8 cellular contexts compared by ENCODE assay signal in genomic region chr10:67790534-67791408, GRCh38.
DNase-seq lines count a peak whose midpoint lies in the region; ATAC-seq and TF ChIP-seq lines count a peak whose summit lies in the region.

No MANE protein-coding gene starts in this region.

- CTCF ChIA-PET in HEK293 (lab: Yijun Ruan, JAX) = interaction anchor here (0.7 to 1.2 kb wide), 4 partner anchors 10 to 416 kb away, joined by 3 to 5 read pairs (median 3); no protein-coding TSS in a partner anchor

- no peaks in the 10 kb centered on the region for H3K9me3 ChIP-seq in HEK293 (ENCODE audit: control insufficient read depth, insufficient read depth, low read depth, low read length)

- ATAC-seq in HG02588 (IDR thresholded peaks at IDR 0.05; ENCODE audit: unreplicated experiment) = no peak

- H3K4me1 ChIP-seq in HEK293 (ENCODE audit: control insufficient read depth, insufficient read depth, low read length) = no peaks in the 10 kb centered on the region

- H3K36me3 ChIP-seq in HEK293 (ENCODE audit: control insufficient read depth in 2 of 2, insufficient read depth in 1 of 2, low read length in 2 of 2) = no peaks in the 10 kb centered on the region

- DNase-seq in EH (ENCODE audit: low read depth) (peak; percentile 34), SIG-M5 (lab: John Stamatoyannopoulos, UW) (peak; percentile 14), fibroblast of mammary gland (ENCODE audit: low read depth) (peak; percentile 38), iPS-NIHi11 (ENCODE audit: low spot score) (no peak), HPDE6-E6E7 (ENCODE audit: extremely low spot score) (no peak), T-helper 9 cell (no peak)

- POLR2A ChIA-PET in HEK293 (lab: Yijun Ruan, JAX) = no interaction called here

- H3K27ac ChIP-seq in HEK293 (ENCODE audit: extremely low read depth, low read depth, low read length) = no peak overlapping the region

- TF ChIP-seq CTCF in HEK293 (tag by site-specific recombination; IDR thresholded peaks at IDR 0.05) = no peak
- no peak for TF ChIP-seq CTCF in fibroblast of mammary gland (conservative IDR thresholded peaks at IDR 0.05; ENCODE audit: control insufficient read depth, insufficient read depth, low read depth, low read length)

- H3K4me3 ChIP-seq in HEK293 (ENCODE audit: low read depth, low read length) (no peak overlapping the region), fibroblast of mammary gland (ENCODE audit: control insufficient read depth, low read depth, low read length) (no peak overlapping the region)

TF ChIP-seq in HEK293, 187 proteins besides CTCF, POLR2A, EP300 and RAD21 (continues in another document):
- no peak for TF ChIP-seq ZXDB (tag by site-specific recombination; IDR thresholded peaks at IDR 0.05)
- TF ChIP-seq ZNF24 (tag by site-specific recombination; IDR thresholded peaks at IDR 0.05) = peak; percentile 82; the same call in 1 of the 2 replicates
- TF ChIP-seq PATZ1 (tag by site-specific recombination; IDR thresholded peaks at IDR 0.05) = 0 out of 2 replicates have a peak, but pooled peaks have one; percentile 39
- no peak for TF ChIP-seq ZNF768 (tag by site-specific recombination; IDR thresholded peaks at IDR 0.05)
- peak; percentile 60 for TF ChIP-seq ZIC2 (tag by site-specific recombination; IDR thresholded peaks at IDR 0.05)
- no peak for TF ChIP-seq ZBTB20 (tag by site-specific recombination; IDR thresholded peaks at IDR 0.05)
- peak; percentile 76 for TF ChIP-seq ZNF692 (tag by site-specific recombination; IDR thresholded peaks at IDR 0.05)
- peak; percentile 77 for TF ChIP-seq ZNF335 (tag by site-specific recombination; conservative IDR thresholded peaks at IDR 0.05)
- TF ChIP-seq ZNF398 (tag by site-specific recombination; IDR thresholded peaks at IDR 0.05) = peak; percentile 39; the same call in 1 of the 2 replicates
- TF ChIP-seq, protein P1, sequence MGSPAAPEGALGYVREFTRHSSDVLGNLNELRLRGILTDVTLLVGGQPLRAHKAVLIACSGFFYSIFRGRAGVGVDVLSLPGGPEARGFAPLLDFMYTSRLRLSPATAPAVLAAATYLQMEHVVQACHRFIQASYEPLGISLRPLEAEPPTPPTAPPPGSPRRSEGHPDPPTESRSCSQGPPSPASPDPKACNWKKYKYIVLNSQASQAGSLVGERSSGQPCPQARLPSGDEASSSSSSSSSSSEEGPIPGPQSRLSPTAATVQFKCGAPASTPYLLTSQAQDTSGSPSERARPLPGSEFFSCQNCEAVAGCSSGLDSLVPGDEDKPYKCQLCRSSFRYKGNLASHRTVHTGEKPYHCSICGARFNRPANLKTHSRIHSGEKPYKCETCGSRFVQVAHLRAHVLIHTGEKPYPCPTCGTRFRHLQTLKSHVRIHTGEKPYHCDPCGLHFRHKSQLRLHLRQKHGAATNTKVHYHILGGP (tag by site-specific recombination; IDR thresholded peaks at IDR 0.05) = 0 out of 2 replicates have a peak, but pooled peaks have one; percentile 34
- TF ChIP-seq, protein P2, sequence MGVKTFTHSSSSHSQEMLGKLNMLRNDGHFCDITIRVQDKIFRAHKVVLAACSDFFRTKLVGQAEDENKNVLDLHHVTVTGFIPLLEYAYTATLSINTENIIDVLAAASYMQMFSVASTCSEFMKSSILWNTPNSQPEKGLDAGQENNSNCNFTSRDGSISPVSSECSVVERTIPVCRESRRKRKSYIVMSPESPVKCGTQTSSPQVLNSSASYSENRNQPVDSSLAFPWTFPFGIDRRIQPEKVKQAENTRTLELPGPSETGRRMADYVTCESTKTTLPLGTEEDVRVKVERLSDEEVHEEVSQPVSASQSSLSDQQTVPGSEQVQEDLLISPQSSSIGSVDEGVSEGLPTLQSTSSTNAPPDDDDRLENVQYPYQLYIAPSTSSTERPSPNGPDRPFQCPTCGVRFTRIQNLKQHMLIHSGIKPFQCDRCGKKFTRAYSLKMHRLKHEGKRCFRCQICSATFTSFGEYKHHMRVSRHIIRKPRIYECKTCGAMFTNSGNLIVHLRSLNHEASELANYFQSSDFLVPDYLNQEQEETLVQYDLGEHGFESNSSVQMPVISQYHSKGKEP (tag by site-specific recombination; IDR thresholded peaks at IDR 0.05) = peak; percentile 22; the same call in 1 of the 2 replicates
- TF ChIP-seq MZF1 (tag by site-specific recombination; IDR thresholded peaks at IDR 0.05; ENCODE audit: borderline replicate concordance) = peak; percentile 79
- no peak for TF ChIP-seq MEIS1 (CRISPR knock-in tag; IDR thresholded peaks at IDR 0.05; ENCODE audit: borderline replicate concordance)
- TF ChIP-seq FEZF1 (tag by site-specific recombination; IDR thresholded peaks at IDR 0.05) = peak; percentile 52
- no peak for TF ChIP-seq ZFP37 (tag by site-specific recombination; IDR thresholded peaks at IDR 0.05)
- TF ChIP-seq TCF7L2 (IDR thresholded peaks at IDR 0.05; ENCODE audit: borderline replicate concordance, low read depth, low read length) = peak; percentile 71
- peak; percentile 57; the same call in 1 of the 2 replicates for TF ChIP-seq PRDM1 (tag by site-specific recombination; IDR thresholded peaks at IDR 0.05)
- TF ChIP-seq OSR2 (tag by site-specific recombination; IDR thresholded peaks at IDR 0.05) = peak; percentile 82
- TF ChIP-seq ZNF658 (tag by site-specific recombination; IDR thresholded peaks at IDR 0.05) = no peak
- no peak for TF ChIP-seq ZNF560 (tag by site-specific recombination; IDR thresholded peaks at IDR 0.05; ENCODE audit: borderline replicate concordance)
- TF ChIP-seq ZBTB21 (tag by site-specific recombination; IDR thresholded peaks at IDR 0.05) = peak; percentile 68; the same call in 1 of the 2 replicates
- TF ChIP-seq, protein P3, sequence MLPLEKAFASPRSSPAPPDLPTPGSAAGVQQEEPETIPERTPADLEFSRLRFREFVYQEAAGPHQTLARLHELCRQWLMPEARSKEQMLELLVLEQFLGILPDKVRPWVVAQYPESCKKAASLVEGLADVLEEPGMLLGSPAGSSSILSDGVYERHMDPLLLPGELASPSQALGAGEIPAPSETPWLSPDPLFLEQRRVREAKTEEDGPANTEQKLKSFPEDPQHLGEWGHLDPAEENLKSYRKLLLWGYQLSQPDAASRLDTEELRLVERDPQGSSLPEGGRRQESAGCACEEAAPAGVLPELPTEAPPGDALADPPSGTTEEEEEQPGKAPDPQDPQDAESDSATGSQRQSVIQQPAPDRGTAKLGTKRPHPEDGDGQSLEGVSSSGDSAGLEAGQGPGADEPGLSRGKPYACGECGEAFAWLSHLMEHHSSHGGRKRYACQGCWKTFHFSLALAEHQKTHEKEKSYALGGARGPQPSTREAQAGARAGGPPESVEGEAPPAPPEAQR (tag by site-specific recombination; IDR thresholded peaks at IDR 0.05) = peak; percentile 71
- no peak for TF ChIP-seq GFI1B (tag by site-specific recombination; IDR thresholded peaks at IDR 0.05)
- TF ChIP-seq KLF16 (tag by site-specific recombination; IDR thresholded peaks at IDR 0.05) = peak; percentile 42; the same call in 1 of the 2 replicates

Comparison
In these comparisons a context has a peak if more than half of its experiments do, and no peak if none do; other contexts are left out.
1. DNase-seq: peak in EH (single experiment), SIG-M5 (single experiment) and fibroblast of mammary gland (single experiment); none in iPS-NIHi11 (single experiment), HPDE6-E6E7 (single experiment) and T-helper 9 cell (single experiment).